9 cellular contexts compared by ENCODE assay signal in the genomic region with DNA sequence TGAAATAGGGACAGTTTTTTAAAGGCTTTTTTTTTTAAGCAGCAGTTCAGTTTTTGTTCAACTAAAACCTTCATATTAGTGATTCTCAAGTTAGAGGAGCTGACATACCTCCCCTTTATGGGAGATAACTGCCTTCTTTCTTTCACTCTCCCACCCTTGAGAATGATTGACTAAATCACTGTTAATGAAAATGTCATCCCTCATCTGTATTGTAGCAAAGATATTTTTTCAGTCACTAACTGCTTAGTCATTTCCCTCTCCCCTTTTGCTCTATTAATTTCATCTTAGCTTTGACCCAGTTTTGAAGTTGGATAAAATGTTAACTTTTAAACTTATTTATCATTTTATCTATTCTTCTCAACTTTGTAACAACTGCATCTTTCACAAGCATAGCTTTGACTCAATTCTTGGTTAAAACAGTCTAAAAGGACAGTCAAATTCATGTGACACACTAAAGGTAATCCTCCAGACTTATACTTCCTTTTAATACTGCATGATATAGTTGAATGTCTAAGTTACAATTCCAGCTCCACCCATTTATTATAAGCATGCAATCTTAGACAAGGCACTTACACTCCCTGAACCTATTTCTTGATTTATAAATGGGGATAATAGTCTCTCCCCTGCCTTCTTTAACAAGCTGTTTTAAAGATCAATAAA. TPM values are rescaled to one million over a fixed set of nuclear protein-coding genes. Genes with fewer than 3 reads are reported as not detected.
A peak's percentile ranks its signal among the peaks of the same experiment; 100 is the strongest.
DNase-seq lines count a peak whose midpoint lies in the region; ATAC-seq, FAIRE-seq and TF ChIP-seq lines count a peak whose summit lies in the region.
"Had no signal": no experiment of that assay in that cellular context is flagged by ENCODE, and none has a peak within 500 bp of the region (broad histone marks: within the 10 kb centered on the region; RNA-seq: fewer than 3 reads in every experiment).

No MANE protein-coding gene starts in this region.

- H3K27me3 ChIP-seq in GM12878 (replicated peaks in 1 of 2; ENCODE audit: control insufficient read depth in 2 of 2, insufficient read depth in 2 of 2, low read length in 1 of 2), result no peaks in the 10 kb centered on the region
- H3K27me3 ChIP-seq in neutrophil, result no peaks in the 10 kb centered on the region
- H3K27me3 ChIP-seq in heart left ventricle, result no peaks in the 10 kb centered on the region

- BruUV-seq in GM12878 (replicated peaks; lab: Mats Ljungman, UMichigan), result no TSS peak

- H3K4me2 ChIP-seq in GM12878 (ENCODE audit: control insufficient read depth, insufficient read depth), result peak overlapping the region; percentile 71

- H3K4me1 ChIP-seq in GM12878 (ENCODE audit: control insufficient read depth, insufficient read depth, low read length) (peaks cover 29% of the 10 kb centered on the region), neutrophil (ENCODE audit: control insufficient read depth in 1 of 2, insufficient read depth in 1 of 2, low read depth in 1 of 2, low read length in 1 of 2) (peaks cover 7 to 33% of the 10 kb centered on the region in 2 experiments), heart left ventricle (peaks cover 8 to 68% (median 31%) of the 10 kb centered on the region in 12 donors)

- peak; percentile 43 for ATAC-seq in HG03342 (IDR thresholded peaks at IDR 0.05; ENCODE audit: unreplicated experiment)
- peak; percentile 59 for ATAC-seq in GM12878
- ATAC-seq in GM18520 (IDR thresholded peaks at IDR 0.05; ENCODE audit: unreplicated experiment), result no peak
- ATAC-seq in heart left ventricle, result no peak

- FAIRE-seq in GM12878 (lab: Jason Lieb, UNC) (no peak), GM19239 (lab: Jason Lieb, UNC) (no peak)

- TF ChIP-seq CTCF in GM13976 (IDR thresholded peaks at IDR 0.05; ENCODE audit: borderline replicate concordance, control extremely low read depth, extremely low read depth, insufficient read depth, missing control alignments) (no peak), GM12878 (IDR thresholded peaks at IDR 0.05 in 2 of 3, conservative IDR thresholded peaks at IDR 0.05 in 1 of 3; ENCODE audit: control insufficient read depth in 2 of 3, extremely low read depth in 1 of 3, insufficient read depth in 1 of 3, low read depth in 3 of 3, low read length in 3 of 3) (no peak), neutrophil (IDR thresholded peaks at IDR 0.05) (no peak), heart left ventricle (IDR thresholded peaks at IDR 0.05) (no peak)

- no peak overlapping the region for H3K9ac ChIP-seq in GM12878 (ENCODE audit: control insufficient read depth, insufficient read depth, low read length)

- in situ Hi-C loops in GM13976 (cut with MboI; ENCODE audit: low sequenced_read_pairs, unreplicated experiment), result no loop called here
- in situ Hi-C loops in GM12878 (cut with MboI), result no loop called here

- POLR2A ChIA-PET in GM12878 (lab: Charles Lee), result interaction anchor here (0.6 to 2.3 kb wide), 7 partner anchors 9 to 328 kb away, joined by 3 to 8 read pairs (median 4); a partner anchor contains a TSS

- peaks cover 81% of the 10 kb centered on the region for H3K79me2 ChIP-seq in GM12878 (ENCODE audit: control insufficient read depth, insufficient read depth, low read length)

- H2AFZ ChIP-seq in GM12878 (ENCODE audit: control insufficient read depth, low read depth, low read length), result no peak overlapping the region

- intact Hi-C loops in GM12878 (cut with micrococcal nuclease; ENCODE audit: unreplicated experiment) (no loop called here), heart left ventricle (cut with DNase I) (no loop called here)

- TF ChIP-seq RAD21 in GM12878 (IDR thresholded peaks at IDR 0.05; ENCODE audit: insufficient read depth, low read depth, low read length), result no peak

- H3K4me3 ChIP-seq in GM12878 (no peak overlapping the region), neutrophil (ENCODE audit: low read depth in 1 of 2, low read length in 1 of 2) (no peak overlapping the region), heart left ventricle (no peak overlapping the region)

- CTCF ChIA-PET in GM12878 (lab: Yijun Ruan, JAX), result interaction anchor here (0.8 to 3.0 kb wide), 10 partner anchors 9 to 436 kb away, joined by 3 to 13 read pairs (median 5); a partner anchor contains a TSS

- H4K20me1 ChIP-seq in GM12878 (ENCODE audit: control insufficient read depth, insufficient read depth), result peaks cover 8% of the 10 kb centered on the region; the same call in 1 of the 2 replicates

- DNase-seq in GM13976 (ENCODE audit: low spot score) (peak; percentile 32), GM12878 (ENCODE audit: low read depth, low spot score) (no peak), GM19239 (ENCODE audit: insufficient read length, low spot score) (no peak), SKM-1 treated with dmso at 0.1 percent for 144 hours (lab: John Stamatoyannopoulos, UW; ENCODE audit: unreplicated experiment) (no peak), heart left ventricle (no peak)
- DNase-seq: NCI-H1436 had no signal

- TF ChIP-seq EP300 in GM12878 (IDR thresholded peaks at IDR 0.05; ENCODE audit: borderline replicate concordance in 1 of 2, control insufficient read depth in 1 of 2, low read depth in 2 of 2, low read length in 2 of 2), result no peak

- H3K9me3 ChIP-seq in GM12878 (replicated peaks; ENCODE audit: control insufficient read depth, insufficient read depth, low read length) (no peaks in the 10 kb centered on the region), neutrophil (no peaks in the 10 kb centered on the region), heart left ventricle (no peaks in the 10 kb centered on the region)

- RAD21 ChIA-PET in GM12878 (lab: Charles Lee; ENCODE audit: unreplicated experiment), result interaction anchor here (0.7 to 3.6 kb wide), 7 partner anchors 15 to 246 kb away, joined by 3 to 23 read pairs (median 7); a partner anchor contains a TSS

- H3K27ac ChIP-seq in GM12878 (ENCODE audit: control insufficient read depth, insufficient read depth), result peak overlapping the region; percentile 48
- peak overlapping the region; percentile 68 for H3K27ac ChIP-seq in neutrophil
- peak overlapping the region in 1 of 12 donors; percentile 47 for H3K27ac ChIP-seq in heart left ventricle

- no peak for TF ChIP-seq POLR2A in GM12878 (IDR thresholded peaks at IDR 0.05; ENCODE audit: low read depth, low read length)
- TF ChIP-seq POLR2A in heart left ventricle (IDR thresholded peaks at IDR 0.05), result no peak

- peaks cover 0 to 10% of the 10 kb centered on the region in 2 experiments; a peak in 1 of 4 replicates for H3K36me3 ChIP-seq in GM12878 (ENCODE audit: control insufficient read depth in 2 of 2, insufficient read depth in 2 of 2, low read length in 1 of 2)
- peaks cover 4% of the 10 kb centered on the region for H3K36me3 ChIP-seq in neutrophil
- peaks cover 0 to 15% (median 0%) of the 10 kb centered on the region in 9 donors for H3K36me3 ChIP-seq in heart left ventricle

- SMC1A ChIA-PET in GM12878 (lab: Charles Lee; ENCODE audit: uncharacterized antibody, unreplicated experiment), result interaction anchor here (0.7 to 4.1 kb wide), 18 partner anchors 8 to 246 kb away, joined by 3 to 24 read pairs (median 4); a partner anchor contains a TSS

RNA-seq across cellular contexts. Expression of a gene that starts 17.1 kb away (rescaled TPM):
- total RNA-seq in GM12878 (2013; cell fraction: nucleolus; rRNA removed), result 311 and 333 TPM in 2 replicates
- total RNA-seq in GM12878 (2014; rRNA removed) (231 and 289 TPM in 2 replicates), GM12878 (2014; rRNA removed; fragmentation: Illumina TruSeq; extraction: Trizol) (248 TPM in 2 replicates), GM12878 (2021) (211 and 216 TPM in 2 replicates), heart left ventricle (10 to 100 TPM; 23.8 to 98.4 (median 32.6) TPM)
- 81.2 TPM for polyA plus RNA-seq in GM12878 (2011; ENCODE audit: low read depth)
- polyA plus RNA-seq in GM12878 (2011; rRNA removed) (289 and 478 TPM in 2 replicates), GM12878 (2014; fragmentation: Illumina TruSeq; extraction: Trizol) (268 and 330 TPM in 2 replicates), GM12878 (2014; fragmentation: Nextera tagmentation; extraction: Ambion mirVana) (100 to 1,000 TPM; 401 to 886 TPM), GM12878 (2014; rRNA removed) (179 and 187 TPM in 2 replicates), GM12878 (2016; fragmentation: Nextera tagmentation; extraction: Ambion mirVana) (100 to 1,000 TPM; 394 to 404 TPM), heart left ventricle (10 to 100 TPM; 17.0 to 46.6 TPM)
- 103 and 120 TPM in 2 replicates for polyA plus RNA-seq in GM12878 (2011; cell fraction: cytosol; rRNA removed)
- polyA plus RNA-seq in GM12878 (2011; cell fraction: nucleus; rRNA removed), result 144 and 150 TPM in 2 replicates
- polyA plus RNA-seq in GM12878 (2012), result 143 and 147 TPM in 2 replicates
- 213 and 380 TPM in 2 replicates for polyA minus RNA-seq in GM12878 (2011; rRNA and poly(A)+ RNA removed)
- polyA minus RNA-seq in GM12878 (2011; cell fraction: cytosol; rRNA and poly(A)+ RNA removed), result 186 and 216 TPM in 2 replicates
- polyA minus RNA-seq in GM12878 (2011; cell fraction: nucleus; rRNA and poly(A)+ RNA removed), result 68.3 and 80.1 TPM in 2 replicates

RNA-seq across cellular contexts. Expression of a gene that starts 17.8 kb away (rescaled TPM):
- total RNA-seq in GM12878 (2013; cell fraction: nucleolus; rRNA removed), result 34.7 and 41.0 TPM in 2 replicates
- 8.3 and 9.9 TPM in 2 replicates for total RNA-seq in GM12878 (2014; rRNA removed)
- 11.8 and 12.5 TPM in 2 replicates for total RNA-seq in GM12878 (2014; rRNA removed; fragmentation: Illumina TruSeq; extraction: Trizol)
- total RNA-seq in GM12878 (2021), result 6.0 and 7.6 TPM in 2 replicates
- 3.0 TPM for polyA plus RNA-seq in GM12878 (2011; ENCODE audit: low read depth)
- 13.1 and 17.8 TPM in 2 replicates for polyA plus RNA-seq in GM12878 (2011; rRNA removed)
- polyA plus RNA-seq in GM12878 (2011; cell fraction: cytosol; rRNA removed), result 7.9 and 8.1 TPM in 2 replicates
- polyA plus RNA-seq in GM12878 (2011; cell fraction: nucleus; rRNA removed), result 16.2 and 17.9 TPM in 2 replicates
- 4.2 and 4.6 TPM in 2 replicates for polyA plus RNA-seq in GM12878 (2012)
- 7.8 and 10.2 TPM in 2 replicates for polyA plus RNA-seq in GM12878 (2014; fragmentation: Illumina TruSeq; extraction: Trizol)
- polyA plus RNA-seq in GM12878 (2014; fragmentation: Nextera tagmentation; extraction: Ambion mirVana), result 1 to 10 TPM; 3.6 to 5.4 TPM
- 7.0 and 11.7 TPM in 2 replicates for polyA plus RNA-seq in GM12878 (2014; rRNA removed)
- 10 to 100 TPM; 12.0 to 13.7 TPM for polyA plus RNA-seq in GM12878 (2016; fragmentation: Nextera tagmentation; extraction: Ambion mirVana)
- polyA minus RNA-seq in GM12878 (2011; rRNA and poly(A)+ RNA removed), result 11.8 and 16.2 TPM in 2 replicates
- polyA minus RNA-seq in GM12878 (2011; cell fraction: cytosol; rRNA and poly(A)+ RNA removed), result 5.1 and 11.0 TPM in 2 replicates
- polyA minus RNA-seq in GM12878 (2011; cell fraction: nucleus; rRNA and poly(A)+ RNA removed), result 20.3 and 23.6 TPM in 2 replicates
- 10 to 100 TPM; 11.4 to 20.3 (median 13.8) TPM for total RNA-seq in heart left ventricle
- 1 to 10 TPM; 6.9 to 9.8 TPM for polyA plus RNA-seq in heart left ventricle

RNA-seq across cellular contexts. Expression of a gene that starts 37.7 kb away (rescaled TPM):
- total RNA-seq in GM12878 (2013; cell fraction: nucleolus; rRNA removed), result 74.7 and 85.4 TPM in 2 replicates
- total RNA-seq in GM12878 (2014; rRNA removed) (43.1 and 47.1 TPM in 2 replicates), GM12878 (2014; rRNA removed; fragmentation: Illumina TruSeq; extraction: Trizol) (31.4 and 37.4 TPM in 2 replicates), GM12878 (2021) (78.2 and 80.3 TPM in 2 replicates), heart left ventricle (10 to 100 TPM in 7 of 9 donors, 1 to 10 TPM in 2; 7.5 to 43.6 (median 13.3) TPM)
- 50.0 TPM for polyA plus RNA-seq in GM12878 (2011; ENCODE audit: low read depth)
- polyA plus RNA-seq in GM12878 (2011; rRNA removed) (15.7 and 43.7 TPM in 2 replicates), GM12878 (2014; fragmentation: Illumina TruSeq; extraction: Trizol) (44.5 and 70.4 TPM in 2 replicates), GM12878 (2014; fragmentation: Nextera tagmentation; extraction: Ambion mirVana) (10 to 100 TPM; 21.0 to 28.6 TPM), GM12878 (2014; rRNA removed) (65.8 and 82.0 TPM in 2 replicates), GM12878 (2016; fragmentation: Nextera tagmentation; extraction: Ambion mirVana) (10 to 100 TPM; 52.5 to 58.6 TPM), heart left ventricle (10 to 100 TPM; 10.8 to 25.3 TPM)
- 51.6 and 52.6 TPM in 2 replicates for polyA plus RNA-seq in GM12878 (2011; cell fraction: cytosol; rRNA removed)
- polyA plus RNA-seq in GM12878 (2011; cell fraction: nucleus; rRNA removed), result 214 and 236 TPM in 2 replicates
- polyA plus RNA-seq in GM12878 (2012), result 48.1 and 49.7 TPM in 2 replicates
- 34.5 and 70.3 TPM in 2 replicates for polyA minus RNA-seq in GM12878 (2011; rRNA and poly(A)+ RNA removed)
- polyA minus RNA-seq in GM12878 (2011; cell fraction: cytosol; rRNA and poly(A)+ RNA removed), result 21.7 and 27.8 TPM in 2 replicates
- 49.7 and 83.2 TPM in 2 replicates for polyA minus RNA-seq in GM12878 (2011; cell fraction: nucleus; rRNA and poly(A)+ RNA removed)

Comparison
In these comparisons a context has a peak if more than half of its experiments do, and no peak if none do; other contexts are left out.
1. ATAC-seq: peak in HG03342 (single experiment) and GM12878 (single experiment); none in GM18520 (single experiment) and heart left ventricle (0 of 4).